In genomic region chr11:79949574-79949973, GRCh38 we compare ENCODE assay signal across 29 cellular contexts.
"Had no signal": no experiment of that assay in that cellular context is flagged by ENCODE, and none has a peak within 500 bp of the region (broad histone marks: within the 10 kb centered on the region; RNA-seq: fewer than 3 reads in every experiment).

No MANE protein-coding gene starts in this region.

- H3K27me3 ChIP-seq: adrenal gland, body of pancreas, esophagus squamous epithelium, hepatocyte had no signal

- DNase-seq: activated CD4-positive, alpha-beta memory T cell treated with anti-CD3 and anti-CD28 coated beads for 36 hours; activated CD4-positive, alpha-beta T cell treated with anti-CD3 and anti-CD28 coated beads for 36 hours; activated CD4-positive, CD25-positive, alpha-beta regulatory T cell; activated CD4-positive, CD25-positive, alpha-beta regulatory T cell treated with anti-CD3 and anti-CD28 coated beads, Interleukin-2, amount 50 U/mL, for 72 hours; activated CD8-positive, alpha-beta memory T cell treated with anti-CD3 and anti-CD28 coated beads, Interleukin-2, amount 10 ng/mL, durations not matched to agents 7 days and 5 days; activated CD8-positive, alpha-beta memory T cell treated with anti-CD3 and anti-CD28 coated beads, Interleukin-2, amount 50 U/mL, for 4 hours; activated CD8-positive, alpha-beta T cell treated with anti-CD3 and anti-CD28 coated beads, Interleukin-2, amount 10 ng/mL, durations not matched to agents 7 days and 5 days; activated effector memory CD4-positive, alpha-beta T cell treated with anti-CD3 and anti-CD28 coated beads, Interleukin-2, amount 50 U/mL, for 16 hours; activated naive CD4-positive, alpha-beta T cell treated with anti-CD3 and anti-CD28 coated beads for 36 hours; activated naive CD8-positive, alpha-beta T cell treated with anti-CD3 and anti-CD28 coated beads for 36 hours; activated naive CD8-positive, alpha-beta T cell treated with anti-CD3 and anti-CD28 coated beads, Interleukin-2, amount 50 U/mL, for 24 hours; activated T-cell treated with anti-CD3 and anti-CD28 coated beads, Interleukin-2, amount 50 U/mL, for 1 hour; activated T-cell treated with anti-CD3 and anti-CD28 coated beads, Interleukin-2, amount 50 U/mL, for 48 hours; adrenal gland; amygdala; aorta; body of pancreas; caudate nucleus; cortex of kidney; dermis blood vessel endothelial cell; effector CD4-positive, alpha-beta T cell; effector memory CD8-positive, alpha-beta T cell; erythroblast; esophagus squamous epithelium; foreskin melanocyte; heart right ventricle; T1000 had no signal

- H3K9me3 ChIP-seq: adrenal gland, body of pancreas, esophagus squamous epithelium, gastroesophageal sphincter, heart right ventricle had no signal

- H3K27ac ChIP-seq: adrenal gland, body of pancreas, esophagus squamous epithelium, gastroesophageal sphincter, heart right ventricle, hepatocyte had no signal

- H3K79me2 ChIP-seq: hepatocyte had no signal

- H3K4me2 ChIP-seq: hepatocyte had no signal

- H3K4me3 ChIP-seq: adrenal gland, body of pancreas, esophagus squamous epithelium, gastroesophageal sphincter, heart right ventricle, hepatocyte had no signal

- H2AFZ ChIP-seq: hepatocyte had no signal

- H3K36me3 ChIP-seq: adrenal gland, esophagus squamous epithelium, gastroesophageal sphincter, heart right ventricle had no signal
